Comparison of ENCODE assay signal across 1 cellular context in the genomic region with DNA sequence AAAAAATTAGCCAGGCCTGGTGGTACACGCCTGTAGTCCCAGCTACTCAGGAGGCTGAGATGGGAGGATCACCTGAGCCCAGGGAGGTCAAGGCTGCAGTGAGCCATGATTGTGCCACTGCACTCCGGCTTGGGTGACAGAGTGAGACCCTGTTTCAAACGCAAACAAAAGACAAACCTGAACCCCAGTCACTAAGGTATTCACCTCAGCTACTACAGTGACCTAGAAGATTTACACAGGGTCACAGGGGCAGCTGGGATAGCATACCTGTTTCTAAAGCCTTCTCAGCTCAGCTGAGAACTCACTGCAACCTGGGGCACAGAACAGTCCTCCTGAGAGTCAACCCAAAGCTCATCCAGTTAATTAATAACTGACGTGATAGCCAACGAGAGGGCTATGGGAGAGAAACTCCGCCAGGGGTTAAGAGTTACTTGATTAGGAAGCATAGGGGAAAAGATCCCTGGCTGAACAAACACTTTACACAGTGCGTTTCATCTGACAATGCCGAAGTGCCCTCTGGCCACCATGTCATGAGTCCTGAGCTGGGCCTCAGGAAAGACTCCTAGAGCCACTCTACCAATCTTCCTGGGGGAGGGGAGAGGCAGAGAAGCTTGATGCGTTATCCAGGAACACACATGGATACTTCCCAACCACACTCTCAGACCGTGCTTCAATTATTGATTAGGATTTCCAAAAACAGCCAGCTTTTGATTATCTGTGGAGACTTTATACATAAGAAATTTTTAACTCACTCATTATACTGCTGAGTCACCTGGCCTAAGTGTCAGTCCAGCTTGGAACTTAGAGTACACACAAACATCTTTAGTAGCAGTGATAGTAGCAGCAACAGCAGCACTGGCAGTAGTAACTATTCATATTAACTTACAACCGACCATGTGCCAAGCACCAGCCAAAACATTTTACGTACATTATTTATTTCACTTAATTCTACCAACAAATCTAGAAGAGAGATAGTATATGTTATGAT.
TF ChIP-seq lines count a peak whose summit lies in the region.

No MANE protein-coding gene starts in this region.

TF ChIP-seq in HepG2, 621 proteins besides CTCF, POLR2A, EP300 and RAD21 (continued from another document and continues in another):
- TF ChIP-seq, protein P1, sequence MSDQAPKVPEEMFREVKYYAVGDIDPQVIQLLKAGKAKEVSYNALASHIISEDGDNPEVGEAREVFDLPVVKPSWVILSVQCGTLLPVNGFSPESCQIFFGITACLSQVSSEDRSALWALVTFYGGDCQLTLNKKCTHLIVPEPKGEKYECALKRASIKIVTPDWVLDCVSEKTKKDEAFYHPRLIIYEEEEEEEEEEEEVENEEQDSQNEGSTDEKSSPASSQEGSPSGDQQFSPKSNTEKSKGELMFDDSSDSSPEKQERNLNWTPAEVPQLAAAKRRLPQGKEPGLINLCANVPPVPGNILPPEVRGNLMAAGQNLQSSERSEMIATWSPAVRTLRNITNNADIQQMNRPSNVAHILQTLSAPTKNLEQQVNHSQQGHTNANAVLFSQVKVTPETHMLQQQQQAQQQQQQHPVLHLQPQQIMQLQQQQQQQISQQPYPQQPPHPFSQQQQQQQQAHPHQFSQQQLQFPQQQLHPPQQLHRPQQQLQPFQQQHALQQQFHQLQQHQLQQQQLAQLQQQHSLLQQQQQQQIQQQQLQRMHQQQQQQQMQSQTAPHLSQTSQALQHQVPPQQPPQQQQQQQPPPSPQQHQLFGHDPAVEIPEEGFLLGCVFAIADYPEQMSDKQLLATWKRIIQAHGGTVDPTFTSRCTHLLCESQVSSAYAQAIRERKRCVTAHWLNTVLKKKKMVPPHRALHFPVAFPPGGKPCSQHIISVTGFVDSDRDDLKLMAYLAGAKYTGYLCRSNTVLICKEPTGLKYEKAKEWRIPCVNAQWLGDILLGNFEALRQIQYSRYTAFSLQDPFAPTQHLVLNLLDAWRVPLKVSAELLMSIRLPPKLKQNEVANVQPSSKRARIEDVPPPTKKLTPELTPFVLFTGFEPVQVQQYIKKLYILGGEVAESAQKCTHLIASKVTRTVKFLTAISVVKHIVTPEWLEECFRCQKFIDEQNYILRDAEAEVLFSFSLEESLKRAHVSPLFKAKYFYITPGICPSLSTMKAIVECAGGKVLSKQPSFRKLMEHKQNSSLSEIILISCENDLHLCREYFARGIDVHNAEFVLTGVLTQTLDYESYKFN (CRISPR knock-in tag; conservative IDR thresholded peaks at IDR 0.05): peak; percentile 92
- TF ChIP-seq, protein P2, sequence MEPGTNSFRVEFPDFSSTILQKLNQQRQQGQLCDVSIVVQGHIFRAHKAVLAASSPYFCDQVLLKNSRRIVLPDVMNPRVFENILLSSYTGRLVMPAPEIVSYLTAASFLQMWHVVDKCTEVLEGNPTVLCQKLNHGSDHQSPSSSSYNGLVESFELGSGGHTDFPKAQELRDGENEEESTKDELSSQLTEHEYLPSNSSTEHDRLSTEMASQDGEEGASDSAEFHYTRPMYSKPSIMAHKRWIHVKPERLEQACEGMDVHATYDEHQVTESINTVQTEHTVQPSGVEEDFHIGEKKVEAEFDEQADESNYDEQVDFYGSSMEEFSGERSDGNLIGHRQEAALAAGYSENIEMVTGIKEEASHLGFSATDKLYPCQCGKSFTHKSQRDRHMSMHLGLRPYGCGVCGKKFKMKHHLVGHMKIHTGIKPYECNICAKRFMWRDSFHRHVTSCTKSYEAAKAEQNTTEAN (CRISPR knock-in tag; conservative IDR thresholded peaks at IDR 0.05): peak; percentile 75; the same call in 1 of the 2 replicates
- TF ChIP-seq NR2F1 (CRISPR knock-in tag; IDR thresholded peaks at IDR 0.05) (peak; percentile 76 to 84; a peak in 3 of 4 replicates), ZMYM4 (CRISPR knock-in tag; IDR thresholded peaks at IDR 0.05) (peak; percentile 81; the same call in 1 of the 2 replicates), MEIS2 (CRISPR knock-in tag; IDR thresholded peaks at IDR 0.05) (peak; percentile 50; the same call in 1 of the 2 replicates), ZNF709 (CRISPR knock-in tag; IDR thresholded peaks at IDR 0.05) (no peak), ZNF629 (CRISPR knock-in tag; conservative IDR thresholded peaks at IDR 0.05) (no peak), RFXAP (CRISPR knock-in tag; IDR thresholded peaks at IDR 0.05; ENCODE audit: borderline replicate concordance) (no peak), SPEN (CRISPR knock-in tag; IDR thresholded peaks at IDR 0.05; ENCODE audit: low read depth) (peak; percentile 57; the same call in 1 of the 2 replicates), FOXJ3 (CRISPR knock-in tag; IDR thresholded peaks at IDR 0.05; ENCODE audit: borderline replicate concordance) (peak; percentile 74; the same call in 1 of the 2 replicates), MAF1 (CRISPR knock-in tag; IDR thresholded peaks at IDR 0.05; ENCODE audit: borderline replicate concordance) (no peak), ZFX (CRISPR knock-in tag; IDR thresholded peaks at IDR 0.05; ENCODE audit: low read depth) (peak; percentile 74), ZFP41 (CRISPR knock-in tag; IDR thresholded peaks at IDR 0.05; ENCODE audit: borderline replicate concordance) (no peak), KDM5A (IDR thresholded peaks at IDR 0.05; ENCODE audit: borderline replicate concordance, low read length) (no peak), ZNF547 (CRISPR knock-in tag; IDR thresholded peaks at IDR 0.05) (no peak; the same call in 1 of the 2 replicates), PHF8 (CRISPR knock-in tag; IDR thresholded peaks at IDR 0.05) (peak; percentile 32), ZNF354B (CRISPR knock-in tag; IDR thresholded peaks at IDR 0.05) (no peak), KDM4B (CRISPR knock-in tag; IDR thresholded peaks at IDR 0.05) (0 out of 2 replicates have a peak, but pooled peaks have one; percentile 32), ZBTB8A (CRISPR knock-in tag; IDR thresholded peaks at IDR 0.05; ENCODE audit: borderline replicate concordance, low read depth) (no peak), ZSCAN22 (CRISPR knock-in tag; IDR thresholded peaks at IDR 0.05) (no peak), ZNF605 (CRISPR knock-in tag; IDR thresholded peaks at IDR 0.05) (no peak), EEA1 (CRISPR knock-in tag; IDR thresholded peaks at IDR 0.05; ENCODE audit: borderline replicate concordance) (no peak), BRCA1 (CRISPR knock-in tag; IDR thresholded peaks at IDR 0.05) (no peak), ZC3H13 (CRISPR knock-in tag; IDR thresholded peaks at IDR 0.05) (0 out of 2 replicates have a peak, but pooled peaks have one; percentile 36), ZBTB7A (CRISPR knock-in tag; IDR thresholded peaks at IDR 0.05) (no peak; the same call in 1 of the 2 replicates), ZNF766 (CRISPR knock-in tag; IDR thresholded peaks at IDR 0.05; ENCODE audit: borderline replicate concordance) (no peak), MEF2D (CRISPR knock-in tag; IDR thresholded peaks at IDR 0.05) (peak; percentile 89), SP1 (IDR thresholded peaks at IDR 0.05) (no peak), SP1 (CRISPR knock-in tag; IDR thresholded peaks at IDR 0.05) (no peak; the same call in 1 of the 2 replicates), FOXC1 (CRISPR knock-in tag; IDR thresholded peaks at IDR 0.05; ENCODE audit: borderline replicate concordance) (no peak), SRSF1 (optimal IDR thresholded peaks at IDR 0.05; ENCODE audit: low read depth, low read length) (no peak), NFE2 (CRISPR knock-in tag; IDR thresholded peaks at IDR 0.05) (peak; percentile 64; the same call in 1 of the 2 replicates), KDM3A (CRISPR knock-in tag; IDR thresholded peaks at IDR 0.05; ENCODE audit: low read depth) (no peak), TEAD3 (CRISPR knock-in tag; optimal IDR thresholded peaks at IDR 0.05; ENCODE audit: borderline replicate concordance) (peak; percentile 79), PRPF4 (IDR thresholded peaks at IDR 0.05; ENCODE audit: low read depth, low read length, poor library complexity, severe bottlenecking) (no peak)
- TF ChIP-seq, protein P3, sequence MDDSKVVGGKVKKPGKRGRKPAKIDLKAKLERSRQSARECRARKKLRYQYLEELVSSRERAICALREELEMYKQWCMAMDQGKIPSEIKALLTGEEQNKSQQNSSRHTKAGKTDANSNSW (CRISPR knock-in tag; IDR thresholded peaks at IDR 0.05; ENCODE audit: borderline replicate concordance): no peak
- TF ChIP-seq, protein P4, sequence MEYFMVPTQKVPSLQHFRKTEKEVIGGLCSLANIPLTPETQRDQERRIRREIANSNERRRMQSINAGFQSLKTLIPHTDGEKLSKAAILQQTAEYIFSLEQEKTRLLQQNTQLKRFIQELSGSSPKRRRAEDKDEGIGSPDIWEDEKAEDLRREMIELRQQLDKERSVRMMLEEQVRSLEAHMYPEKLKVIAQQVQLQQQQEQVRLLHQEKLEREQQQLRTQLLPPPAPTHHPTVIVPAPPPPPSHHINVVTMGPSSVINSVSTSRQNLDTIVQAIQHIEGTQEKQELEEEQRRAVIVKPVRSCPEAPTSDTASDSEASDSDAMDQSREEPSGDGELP (IDR thresholded peaks at IDR 0.05; ENCODE audit: borderline replicate concordance, low read depth): peak; percentile 95
- TF ChIP-seq, protein P5, sequence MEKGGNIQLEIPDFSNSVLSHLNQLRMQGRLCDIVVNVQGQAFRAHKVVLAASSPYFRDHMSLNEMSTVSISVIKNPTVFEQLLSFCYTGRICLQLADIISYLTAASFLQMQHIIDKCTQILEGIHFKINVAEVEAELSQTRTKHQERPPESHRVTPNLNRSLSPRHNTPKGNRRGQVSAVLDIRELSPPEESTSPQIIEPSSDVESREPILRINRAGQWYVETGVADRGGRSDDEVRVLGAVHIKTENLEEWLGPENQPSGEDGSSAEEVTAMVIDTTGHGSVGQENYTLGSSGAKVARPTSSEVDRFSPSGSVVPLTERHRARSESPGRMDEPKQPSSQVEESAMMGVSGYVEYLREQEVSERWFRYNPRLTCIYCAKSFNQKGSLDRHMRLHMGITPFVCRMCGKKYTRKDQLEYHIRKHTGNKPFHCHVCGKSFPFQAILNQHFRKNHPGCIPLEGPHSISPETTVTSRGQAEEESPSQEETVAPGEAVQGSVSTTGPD (CRISPR knock-in tag; IDR thresholded peaks at IDR 0.05): no peak
- TF ChIP-seq, protein P6, sequence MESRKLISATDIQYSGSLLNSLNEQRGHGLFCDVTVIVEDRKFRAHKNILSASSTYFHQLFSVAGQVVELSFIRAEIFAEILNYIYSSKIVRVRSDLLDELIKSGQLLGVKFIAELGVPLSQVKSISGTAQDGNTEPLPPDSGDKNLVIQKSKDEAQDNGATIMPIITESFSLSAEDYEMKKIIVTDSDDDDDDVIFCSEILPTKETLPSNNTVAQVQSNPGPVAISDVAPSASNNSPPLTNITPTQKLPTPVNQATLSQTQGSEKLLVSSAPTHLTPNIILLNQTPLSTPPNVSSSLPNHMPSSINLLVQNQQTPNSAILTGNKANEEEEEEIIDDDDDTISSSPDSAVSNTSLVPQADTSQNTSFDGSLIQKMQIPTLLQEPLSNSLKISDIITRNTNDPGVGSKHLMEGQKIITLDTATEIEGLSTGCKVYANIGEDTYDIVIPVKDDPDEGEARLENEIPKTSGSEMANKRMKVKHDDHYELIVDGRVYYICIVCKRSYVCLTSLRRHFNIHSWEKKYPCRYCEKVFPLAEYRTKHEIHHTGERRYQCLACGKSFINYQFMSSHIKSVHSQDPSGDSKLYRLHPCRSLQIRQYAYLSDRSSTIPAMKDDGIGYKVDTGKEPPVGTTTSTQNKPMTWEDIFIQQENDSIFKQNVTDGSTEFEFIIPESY (CRISPR knock-in tag; IDR thresholded peaks at IDR 0.05): 0 out of 2 replicates have a peak, but pooled peaks have one; percentile 30
- TF ChIP-seq, protein P7, sequence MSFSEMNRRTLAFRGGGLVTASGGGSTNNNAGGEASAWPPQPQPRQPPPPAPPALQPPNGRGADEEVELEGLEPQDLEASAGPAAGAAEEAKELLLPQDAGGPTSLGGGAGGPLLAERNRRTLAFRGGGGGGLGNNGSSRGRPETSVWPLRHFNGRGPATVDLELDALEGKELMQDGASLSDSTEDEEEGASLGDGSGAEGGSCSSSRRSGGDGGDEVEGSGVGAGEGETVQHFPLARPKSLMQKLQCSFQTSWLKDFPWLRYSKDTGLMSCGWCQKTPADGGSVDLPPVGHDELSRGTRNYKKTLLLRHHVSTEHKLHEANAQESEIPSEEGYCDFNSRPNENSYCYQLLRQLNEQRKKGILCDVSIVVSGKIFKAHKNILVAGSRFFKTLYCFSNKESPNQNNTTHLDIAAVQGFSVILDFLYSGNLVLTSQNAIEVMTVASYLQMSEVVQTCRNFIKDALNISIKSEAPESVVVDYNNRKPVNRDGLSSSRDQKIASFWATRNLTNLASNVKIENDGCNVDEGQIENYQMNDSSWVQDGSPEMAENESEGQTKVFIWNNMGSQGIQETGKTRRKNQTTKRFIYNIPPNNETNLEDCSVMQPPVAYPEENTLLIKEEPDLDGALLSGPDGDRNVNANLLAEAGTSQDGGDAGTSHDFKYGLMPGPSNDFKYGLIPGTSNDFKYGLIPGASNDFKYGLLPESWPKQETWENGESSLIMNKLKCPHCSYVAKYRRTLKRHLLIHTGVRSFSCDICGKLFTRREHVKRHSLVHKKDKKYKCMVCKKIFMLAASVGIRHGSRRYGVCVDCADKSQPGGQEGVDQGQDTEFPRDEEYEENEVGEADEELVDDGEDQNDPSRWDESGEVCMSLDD (CRISPR knock-in tag; IDR thresholded peaks at IDR 0.05; ENCODE audit: borderline replicate concordance): peak; percentile 62; the same call in 1 of the 2 replicates
- TF ChIP-seq, protein P8, sequence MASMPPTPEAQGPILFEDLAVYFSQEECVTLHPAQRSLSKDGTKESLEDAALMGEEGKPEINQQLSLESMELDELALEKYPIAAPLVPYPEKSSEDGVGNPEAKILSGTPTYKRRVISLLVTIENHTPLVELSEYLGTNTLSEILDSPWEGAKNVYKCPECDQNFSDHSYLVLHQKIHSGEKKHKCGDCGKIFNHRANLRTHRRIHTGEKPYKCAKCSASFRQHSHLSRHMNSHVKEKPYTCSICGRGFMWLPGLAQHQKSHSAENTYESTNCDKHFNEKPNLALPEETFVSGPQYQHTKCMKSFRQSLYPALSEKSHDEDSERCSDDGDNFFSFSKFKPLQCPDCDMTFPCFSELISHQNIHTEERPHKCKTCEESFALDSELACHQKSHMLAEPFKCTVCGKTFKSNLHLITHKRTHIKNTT (CRISPR knock-in tag; IDR thresholded peaks at IDR 0.05): no peak
- TF ChIP-seq, protein P9, sequence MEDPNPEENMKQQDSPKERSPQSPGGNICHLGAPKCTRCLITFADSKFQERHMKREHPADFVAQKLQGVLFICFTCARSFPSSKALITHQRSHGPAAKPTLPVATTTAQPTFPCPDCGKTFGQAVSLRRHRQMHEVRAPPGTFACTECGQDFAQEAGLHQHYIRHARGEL (CRISPR knock-in tag; IDR thresholded peaks at IDR 0.05): no peak
- TF ChIP-seq, protein P10, sequence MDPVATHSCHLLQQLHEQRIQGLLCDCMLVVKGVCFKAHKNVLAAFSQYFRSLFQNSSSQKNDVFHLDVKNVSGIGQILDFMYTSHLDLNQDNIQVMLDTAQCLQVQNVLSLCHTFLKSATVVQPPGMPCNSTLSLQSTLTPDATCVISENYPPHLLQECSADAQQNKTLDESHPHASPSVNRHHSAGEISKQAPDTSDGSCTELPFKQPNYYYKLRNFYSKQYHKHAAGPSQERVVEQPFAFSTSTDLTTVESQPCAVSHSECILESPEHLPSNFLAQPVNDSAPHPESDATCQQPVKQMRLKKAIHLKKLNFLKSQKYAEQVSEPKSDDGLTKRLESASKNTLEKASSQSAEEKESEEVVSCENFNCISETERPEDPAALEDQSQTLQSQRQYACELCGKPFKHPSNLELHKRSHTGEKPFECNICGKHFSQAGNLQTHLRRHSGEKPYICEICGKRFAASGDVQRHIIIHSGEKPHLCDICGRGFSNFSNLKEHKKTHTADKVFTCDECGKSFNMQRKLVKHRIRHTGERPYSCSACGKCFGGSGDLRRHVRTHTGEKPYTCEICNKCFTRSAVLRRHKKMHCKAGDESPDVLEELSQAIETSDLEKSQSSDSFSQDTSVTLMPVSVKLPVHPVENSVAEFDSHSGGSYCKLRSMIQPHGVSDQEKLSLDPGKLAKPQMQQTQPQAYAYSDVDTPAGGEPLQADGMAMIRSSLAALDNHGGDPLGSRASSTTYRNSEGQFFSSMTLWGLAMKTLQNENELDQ (CRISPR knock-in tag; IDR thresholded peaks at IDR 0.05; ENCODE audit: borderline replicate concordance): peak; percentile 9; the same call in 1 of the 2 replicates
